In the genomic region with DNA sequence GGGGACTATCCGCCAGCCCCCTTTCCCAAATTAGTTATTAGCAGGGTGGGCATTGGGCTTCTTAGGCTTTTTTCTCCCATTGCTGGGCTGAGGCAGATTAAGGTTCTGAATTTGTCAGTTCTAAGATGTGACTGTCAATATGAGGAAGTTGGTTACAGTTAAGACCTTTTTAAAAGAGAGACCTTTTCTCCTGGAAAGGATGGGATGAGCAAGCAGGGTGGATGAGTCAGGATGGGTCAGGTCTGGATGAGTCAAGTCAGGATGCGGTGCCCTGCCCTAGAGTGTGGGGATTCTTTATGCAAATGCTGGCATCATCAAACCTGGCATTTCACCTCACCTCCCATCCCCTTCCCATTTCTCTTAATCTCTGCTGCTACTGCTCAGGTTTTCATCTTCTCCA, we compare ENCODE assay signal across 8 cellular contexts. TPM values are rescaled to one million over a fixed set of nuclear protein-coding genes. Genes with fewer than 3 reads are reported as not detected.
DNase-seq lines count a peak whose midpoint lies in the region; ATAC-seq and TF ChIP-seq lines count a peak whose summit lies in the region.

No MANE protein-coding gene starts in this region.

- POLR2A ChIA-PET in activated CD4-positive, alpha-beta T cell treated with anti-CD3 and anti-CD28 coated beads, Interleukin-2, amount 10 ng/mL, durations not matched to agents 7 days and 5 days (lab: Charles Lee): no interaction called here

- peak overlapping the region; percentile 91 for H3K4me3 Mint-ChIP-seq in activated CD4-positive, alpha-beta T cell treated with anti-CD3 and anti-CD28 coated beads, Interleukin-2, amount 10 ng/mL, durations not matched to agents 7 days and 5 days

- peak overlapping the region; percentile 93 for H3K27ac Mint-ChIP-seq in activated CD4-positive, alpha-beta T cell treated with anti-CD3 and anti-CD28 coated beads, Interleukin-2, amount 10 ng/mL, durations not matched to agents 7 days and 5 days

- peak overlapping the region; percentile 78 for H3K4me3 ChIP-seq in AG10803 (ENCODE audit: low read length)
- H3K4me3 ChIP-seq in foreskin fibroblast (ENCODE audit: low read depth in 1 of 2, low read length in 2 of 2): peak overlapping the region; percentile 82 to 91

- peaks cover 67% of the 10 kb centered on the region for H3K4me1 Mint-ChIP-seq in activated CD4-positive, alpha-beta T cell treated with anti-CD3 and anti-CD28 coated beads, Interleukin-2, amount 10 ng/mL, durations not matched to agents 7 days and 5 days

- peaks cover 5% of the 10 kb centered on the region for H3K27me3 Mint-ChIP-seq in activated CD4-positive, alpha-beta T cell treated with anti-CD3 and anti-CD28 coated beads, Interleukin-2, amount 10 ng/mL, durations not matched to agents 7 days and 5 days

- DNase-seq in AG10803 (ENCODE audit: low read depth) (peak; percentile 74), HS-27A (ENCODE audit: low read depth) (peak; percentile 58), foreskin fibroblast (peak; percentile 89 to 94), NCI-H187 (lab: John Stamatoyannopoulos, UW) (no peak)
- DNase-seq in activated CD4-positive, alpha-beta T cell treated with anti-CD3 and anti-CD28 coated beads, Interleukin-2, amount 10 ng/mL, durations not matched to agents 7 days and 5 days: no peak
- DNase-seq in stimulated activated CD4-positive, alpha-beta T cell treated with anti-CD3 and anti-CD28 coated beads, Interleukin-15, amount 100 ng/mL, for 24 hours: peak; percentile 82

- no peaks in the 10 kb centered on the region for H3K9me3 Mint-ChIP-seq in activated CD4-positive, alpha-beta T cell treated with anti-CD3 and anti-CD28 coated beads, Interleukin-2, amount 10 ng/mL, durations not matched to agents 7 days and 5 days

- H3K36me3 Mint-ChIP-seq in activated CD4-positive, alpha-beta T cell treated with anti-CD3 and anti-CD28 coated beads, Interleukin-2, amount 10 ng/mL, durations not matched to agents 7 days and 5 days (ENCODE audit: low read depth): peaks cover 43% of the 10 kb centered on the region

- ATAC-seq in GM19455 (IDR thresholded peaks at IDR 0.05; ENCODE audit: unreplicated experiment): no peak
- no peak for ATAC-seq in HG03442 (IDR thresholded peaks at IDR 0.05; ENCODE audit: unreplicated experiment)

- CTCF ChIA-PET in activated CD4-positive, alpha-beta T cell treated with anti-CD3 and anti-CD28 coated beads, Interleukin-2, amount 10 ng/mL, durations not matched to agents 7 days and 5 days (lab: Charles Lee): interaction anchor here (0.5 to 2.8 kb wide), 4 partner anchors 10 to 279 kb away, joined by 3 to 11 read pairs (median 9); no protein-coding TSS in a partner anchor

- TF ChIP-seq CTCF in AG10803 (conservative IDR thresholded peaks at IDR 0.05; ENCODE audit: low read length): no peak
- no peak for TF ChIP-seq CTCF in foreskin fibroblast (IDR thresholded peaks at IDR 0.05; ENCODE audit: low read depth, low read length)

RNA-seq across cellular contexts. Expression of a gene that starts 1.9 kb away (rescaled TPM):
- total RNA-seq in activated CD4-positive, alpha-beta T cell treated with anti-CD3 and anti-CD28 coated beads, Interleukin-2, amount 10 ng/mL, durations not matched to agents 7 days and 5 days: 10 to 100 TPM; 45.7 to 52.5 TPM

RNA-seq across cellular contexts. Expression of a gene that starts 15.8 kb away (rescaled TPM):
- 100 to 1,000 TPM; 206 to 236 TPM for total RNA-seq in activated CD4-positive, alpha-beta T cell treated with anti-CD3 and anti-CD28 coated beads, Interleukin-2, amount 10 ng/mL, durations not matched to agents 7 days and 5 days

Comparison
In these comparisons a context has a peak if more than half of its experiments do, and no peak if none do; other contexts are left out.
1. DNase-seq: peak in AG10803 (single experiment), HS-27A (single experiment), foreskin fibroblast (2 of 2) and stimulated activated CD4-positive, alpha-beta T cell treated with anti-CD3 and anti-CD28 coated beads, Interleukin-15, amount 100 ng/mL, for 24 hours (single experiment); none in activated CD4-positive, alpha-beta T cell treated with anti-CD3 and anti-CD28 coated beads, Interleukin-2, amount 10 ng/mL, durations not matched to agents 7 days and 5 days (single experiment) and NCI-H187 (0 of 2).